In genomic region chr11:20372081-20372480, GRCh38 we compare ENCODE assay signal across 31 cellular contexts. TPM values are rescaled to one million over a fixed set of nuclear protein-coding genes. Genes with fewer than 3 reads are reported as not detected.
"Had no signal": no experiment of that assay in that cellular context is flagged by ENCODE, and none has a peak within 500 bp of the region (broad histone marks: within the 10 kb centered on the region; RNA-seq: fewer than 3 reads in every experiment).

No MANE protein-coding gene starts in this region.

- H3K4me3 ChIP-seq: dorsolateral prefrontal cortex, gastrocnemius medialis, lung, smooth muscle cell, suprapubic skin, transverse colon, upper lobe of right lung, uterus had no signal

- H3K27me3 ChIP-seq: dorsolateral prefrontal cortex, gastrocnemius medialis, neutrophil, suprapubic skin, transverse colon, upper lobe of right lung, uterus had no signal

- H3K4me3 Mint-ChIP-seq: endodermal cell; memory B cell; naive thymus-derived CD4-positive, alpha-beta T cell; stimulated activated naive CD8-positive, alpha-beta T cell treated with anti-CD3 and anti-CD28 coated beads, Interleukin-15, amount 100 ng/mL, for 72 hours had no signal

- H3K4me2 ChIP-seq: smooth muscle cell had no signal

- H2AFZ ChIP-seq: parathyroid adenoma had no signal

- DNase-seq: dorsolateral prefrontal cortex; effector CD8-positive, alpha-beta T cell; endodermal cell; foreskin fibroblast; gastrocnemius medialis; head of caudate nucleus; midbrain; naive thymus-derived CD4-positive, alpha-beta T cell; stimulated activated CD4-positive, alpha-beta T cell treated with anti-CD3 and anti-CD28 coated beads, Interleukin-12 subunit alpha, Interleukin-12 subunit beta, amount 100 ng/mL, for 4 hours; stimulated activated CD4-positive, alpha-beta T cell treated with anti-CD3 and anti-CD28 coated beads, Interleukin-1b, Interleukin-23, amount 100 ng/mL, for 48 hours; stimulated activated CD4-positive, alpha-beta T cell treated with anti-CD3 and anti-CD28 coated beads, Interleukin-4, amount 100 ng/mL, for 1 hour; stimulated activated CD8-positive, alpha-beta memory T cell treated with anti-CD3 and anti-CD28 coated beads, Interleukin-4, amount 100 ng/mL, for 48 hours; stimulated activated naive CD4-positive, alpha-beta T cell; stimulated activated naive CD8-positive, alpha-beta T cell treated with anti-CD3 and anti-CD28 coated beads, Interleukin-15, amount 100 ng/mL, for 72 hours; transverse colon; upper lobe of right lung; uterus had no signal

- H3K79me2 ChIP-seq: parathyroid adenoma had no signal

- H3K27ac Mint-ChIP-seq: endodermal cell; memory B cell; naive thymus-derived CD4-positive, alpha-beta T cell; progenitor cell of endocrine pancreas; stimulated activated naive CD8-positive, alpha-beta T cell treated with anti-CD3 and anti-CD28 coated beads, Interleukin-15, amount 100 ng/mL, for 72 hours had no signal

- ATAC-seq: esophagus mucosa; gastrocnemius medialis; left lobe of liver; naive thymus-derived CD4-positive, alpha-beta T cell; sciatic nerve; stimulated activated naive CD8-positive, alpha-beta T cell treated with anti-CD3 and anti-CD28 coated beads, Interleukin-15, amount 100 ng/mL, for 72 hours; upper lobe of right lung had no signal

- H3K9me3 Mint-ChIP-seq: endodermal cell; memory B cell; naive thymus-derived CD4-positive, alpha-beta T cell; stimulated activated naive CD8-positive, alpha-beta T cell treated with anti-CD3 and anti-CD28 coated beads, Interleukin-15, amount 100 ng/mL, for 72 hours had no signal

- H3K27ac ChIP-seq: epithelial cell of prostate, gastrocnemius medialis, neutrophil, parathyroid adenoma, suprapubic skin, transverse colon, upper lobe of right lung, uterus had no signal

- H3K4me1 ChIP-seq: parathyroid adenoma, upper lobe of right lung, uterus had no signal

- FAIRE-seq: colon, keratinocyte had no signal

- H3K9me3 ChIP-seq: gastrocnemius medialis, neutrophil, suprapubic skin, transverse colon, upper lobe of right lung, uterus had no signal

- H3K9ac ChIP-seq: parathyroid adenoma had no signal

- H3K27me3 Mint-ChIP-seq: memory B cell; naive thymus-derived CD4-positive, alpha-beta T cell; progenitor cell of endocrine pancreas; stimulated activated naive CD8-positive, alpha-beta T cell treated with anti-CD3 and anti-CD28 coated beads, Interleukin-15, amount 100 ng/mL, for 72 hours had no signal

- H3K36me3 ChIP-seq: uterus had no signal

RNA-seq across cellular contexts. Expression of gene HTATIP2, which starts 8.6 kb away (rescaled TPM):
- polyA plus RNA-seq: neural cell had no signal
